Comparison of ENCODE assay signal across 24 cellular contexts in genomic region chr2:4324531-4324930, GRCh38.
"Had no signal": no experiment of that assay in that cellular context is flagged by ENCODE, and none has a peak within 500 bp of the region (broad histone marks: within the 10 kb centered on the region; RNA-seq: fewer than 3 reads in every experiment).

No MANE protein-coding gene starts in this region.

- H3K27me3 ChIP-seq: colonic mucosa, gastroesophageal sphincter, heart left ventricle, hepatocyte, pancreas, right atrium auricular region, testis, tibial artery had no signal

- DNase-seq: colonic mucosa; dermis blood vessel endothelial cell; effector memory CD4-positive, alpha-beta T cell; heart left ventricle; kidney; mesendoderm; midbrain; naive thymus-derived CD4-positive, alpha-beta T cell; nephron progenitor cell; nucleus accumbens; pancreas; stimulated activated CD4-positive, alpha-beta T cell treated with anti-CD3 and anti-CD28 coated beads, Interleukin-2, amount 100 ng/mL, for 24 hours; stimulated activated CD4-positive, alpha-beta T cell treated with anti-CD3 and anti-CD28 coated beads, Interleukin-4, amount 100 ng/mL, for 24 hours; stimulated activated naive CD8-positive, alpha-beta T cell treated with anti-CD3 and anti-CD28 coated beads, Interleukin-15, Interleukin-2, amounts not matched to agents 100 U/mL and 50 U/mL, for 24 hours; substantia nigra; testis; tibial artery had no signal

- ATAC-seq: gastroesophageal sphincter; heart left ventricle; left lobe of liver; naive thymus-derived CD4-positive, alpha-beta T cell; pancreas; sciatic nerve; stimulated activated memory B cell treated with anti-CD40 and anti-IgM and Interleukin-4, amounts not matched to agents 10 μg/mL and 1 μg/mL and 100 μg/mL, for 72 hours; stimulated activated naive CD8-positive, alpha-beta T cell treated with anti-CD3 and anti-CD28 coated beads, Interleukin-15, Interleukin-2, amounts not matched to agents 100 U/mL and 50 U/mL, for 24 hours had no signal

- H3K27ac ChIP-seq: colonic mucosa, gastroesophageal sphincter, heart left ventricle, hepatocyte, pancreas, prostate gland, right atrium auricular region, testis, tibial artery had no signal

- H3K4me1 ChIP-seq: colonic mucosa, gastroesophageal sphincter, heart left ventricle, pancreas, prostate gland, right atrium auricular region, testis, tibial artery had no signal
